8 cellular contexts compared by ENCODE assay signal in the genomic region with DNA sequence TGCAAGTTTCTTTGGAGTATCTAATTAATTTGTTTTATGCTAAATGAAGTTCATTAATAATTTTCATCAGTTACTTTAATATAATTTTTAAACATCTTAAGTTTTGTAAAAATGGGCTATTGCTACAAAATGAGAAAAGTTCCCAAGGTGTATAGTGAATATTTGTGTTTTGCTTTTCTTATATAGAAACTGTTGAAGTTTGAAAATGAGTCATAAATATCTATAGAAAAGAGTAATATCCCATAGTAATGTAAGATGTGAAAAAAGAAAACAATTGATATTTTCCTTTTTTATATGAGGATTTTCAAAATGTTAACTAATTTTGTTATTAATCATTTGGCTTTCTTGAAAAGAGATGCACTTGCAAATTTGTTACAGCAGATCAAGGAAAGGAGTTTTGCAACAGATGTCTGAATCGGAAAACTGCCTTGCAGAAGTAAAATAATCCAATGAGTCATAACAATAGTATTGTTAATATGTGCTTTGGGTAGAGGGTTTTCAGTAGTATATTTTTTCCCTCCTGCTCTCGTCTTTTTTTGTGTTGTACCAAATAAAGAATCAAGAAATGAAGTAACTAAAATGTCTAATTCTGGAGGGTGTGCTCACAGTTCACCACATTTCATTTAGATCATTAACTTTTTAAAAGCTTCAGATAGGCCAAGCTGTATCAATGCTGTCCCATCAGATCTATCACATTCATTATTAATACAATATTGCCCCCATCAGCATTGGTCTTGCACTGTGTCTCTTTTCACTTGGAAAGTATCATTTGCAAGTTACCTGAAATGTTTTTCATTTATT. TPM values are rescaled to one million over a fixed set of nuclear protein-coding genes. Genes with fewer than 3 reads are reported as not detected.
DNase-seq lines count a peak whose midpoint lies in the region; ATAC-seq and TF ChIP-seq lines count a peak whose summit lies in the region.

No MANE protein-coding gene starts in this region.

- H2AK9ac ChIP-seq in IMR-90 (replicated peaks; ENCODE audit: low read depth, low read length, poor library complexity), result no peak overlapping the region

- H2AFZ ChIP-seq in HCT116 (ENCODE audit: low read depth, low read length, poor library complexity, severe bottlenecking) (no peak overlapping the region), IMR-90 (replicated peaks; ENCODE audit: low read length, poor library complexity) (no peak overlapping the region)

- POLR2A ChIA-PET in HCT116 (lab: Charles Lee) (no interaction called here), IMR-90 (lab: Charles Lee; ENCODE audit: unreplicated experiment) (interaction anchor here (0.8 kb wide), 1 partner anchor 25 kb away, joined by 4 read pairs; no protein-coding TSS in a partner anchor)

- H3K36me3 ChIP-seq in HCT116 (ENCODE audit: control insufficient read depth in 1 of 2, insufficient read depth in 2 of 2, low read length in 2 of 2), result no peaks in the 10 kb centered on the region
- no peaks in the 10 kb centered on the region for H3K36me3 ChIP-seq in IMR-90 (ENCODE audit: control insufficient read depth, insufficient read depth, low read length)
- H3K36me3 ChIP-seq in psoas muscle (ENCODE audit: insufficient read depth in 1 of 2, low read depth in 1 of 2), result peaks cover 0 to 8% of the 10 kb centered on the region in 2 donors

- no peaks in the 10 kb centered on the region for H3K79me2 ChIP-seq in HCT116 (ENCODE audit: insufficient read depth, low read length)

- H3K27me3 ChIP-seq in HCT116 (ENCODE audit: insufficient read depth, low read length) (no peaks in the 10 kb centered on the region), IMR-90 (ENCODE audit: control insufficient read depth, insufficient read depth, low read length) (no peaks in the 10 kb centered on the region), psoas muscle (ENCODE audit: insufficient read depth in 3 of 3, low read length in 2 of 3) (no peaks in the 10 kb centered on the region)

- CTCF ChIA-PET in HCT116 (lab: Charles Lee) (interaction anchor here (1.0 to 1.3 kb wide), 2 partner anchors 326 to 427 kb away, joined by 3 to 4 read pairs; no protein-coding TSS in a partner anchor), IMR-90 (lab: Yijun Ruan, JAX) (interaction anchor here (0.8 to 1.1 kb wide), 3 partner anchors 9 to 310 kb away, joined by 3 read pairs; no protein-coding TSS in a partner anchor)

- peak; percentile 60 for ATAC-seq in GM18520 (IDR thresholded peaks at IDR 0.05; ENCODE audit: unreplicated experiment)
- 0 out of 2 replicates have a peak, but pooled peaks have one; percentile 53 for ATAC-seq in HCT116
- ATAC-seq in IMR-90 (ENCODE audit: low read depth), result peak; percentile 75
- ATAC-seq in psoas muscle, result no peak

- H3K36me3 Mint-ChIP-seq in activated T-helper 1 cell treated with anti-CD3 and anti-CD28 coated beads, Interleukin-12 subunit alpha, Interleukin-12 subunit beta, Interleukin-2, Interleukin-4 antibody, amounts not matched to agents 30 ng/mL and 10 ng/mL and 1 ng/mL, durations not matched to agents 14 hours and 24 hours and 36 hours (ENCODE audit: low read depth), result no peaks in the 10 kb centered on the region

- no peaks in the 10 kb centered on the region for H3K4me1 Mint-ChIP-seq in activated T-helper 1 cell treated with anti-CD3 and anti-CD28 coated beads, Interleukin-12 subunit alpha, Interleukin-12 subunit beta, Interleukin-2, Interleukin-4 antibody, amounts not matched to agents 30 ng/mL and 10 ng/mL and 1 ng/mL, durations not matched to agents 14 hours and 24 hours and 36 hours (ENCODE audit: low read depth)

- no peak overlapping the region for H3K18ac ChIP-seq in IMR-90 (ENCODE audit: low read depth, low read length)

- no peak overlapping the region for H3K23ac ChIP-seq in IMR-90 (ENCODE audit: low read depth, low read length)

- no peak overlapping the region for H4K8ac ChIP-seq in IMR-90 (ENCODE audit: low read depth in 2 of 2, low read length in 2 of 2)

- no peak overlapping the region for H2BK15ac ChIP-seq in IMR-90 (ENCODE audit: low read depth, low read length)

- H3K4me3 Mint-ChIP-seq in activated T-helper 1 cell treated with anti-CD3 and anti-CD28 coated beads, Interleukin-12 subunit alpha, Interleukin-12 subunit beta, Interleukin-2, Interleukin-4 antibody, amounts not matched to agents 30 ng/mL and 10 ng/mL and 1 ng/mL, durations not matched to agents 14 hours and 24 hours and 36 hours, result no peak overlapping the region

- H3K9ac ChIP-seq in HCT116 (ENCODE audit: low read length) (no peak overlapping the region), IMR-90 (ENCODE audit: low read depth, low read length) (no peak overlapping the region; the same call in 1 of the 2 replicates)

- RAD21 ChIA-PET in HCT116 (lab: Charles Lee; ENCODE audit: low non-redundant PET in 1 of 2, low total read pairs in 2 of 2, uncharacterized antibody in 2 of 2, unreplicated experiment in 2 of 2), result no interaction called here

- no peaks in the 10 kb centered on the region for H3K79me1 ChIP-seq in IMR-90 (ENCODE audit: low read depth in 1 of 2, low read length in 2 of 2)

- dilution Hi-C loops in IMR-90 (cut with HindIII; ENCODE audit: low sequenced_read_pairs, unreplicated experiment), result no loop called here

- H3K4me1 ChIP-seq in HCT116 (ENCODE audit: control insufficient read depth in 1 of 2, insufficient read depth in 2 of 2, low read length in 2 of 2) (no peaks in the 10 kb centered on the region), IMR-90 (ENCODE audit: control insufficient read depth, insufficient read depth, low read length) (no peaks in the 10 kb centered on the region), psoas muscle (no peaks in the 10 kb centered on the region)

- no peaks in the 10 kb centered on the region for H3K9me3 ChIP-seq in HCT116 (ENCODE audit: control insufficient read depth in 1 of 2, insufficient read depth in 1 of 2, low read depth in 1 of 2, low read length in 2 of 2)
- H3K9me3 ChIP-seq in IMR-90 (ENCODE audit: control insufficient read depth, insufficient read depth, low read length), result no peaks in the 10 kb centered on the region
- no peaks in the 10 kb centered on the region for H3K9me3 ChIP-seq in psoas muscle

- H2BK120ac ChIP-seq in IMR-90 (ENCODE audit: low read depth, low read length), result no peak overlapping the region

- H3K4ac ChIP-seq in IMR-90 (ENCODE audit: low read depth, low read length), result no peak overlapping the region

- no peak overlapping the region for H2BK5ac ChIP-seq in IMR-90 (ENCODE audit: low read depth, low read length, poor library complexity, severe bottlenecking)

- no peaks in the 10 kb centered on the region for H3K9me1 ChIP-seq in IMR-90 (ENCODE audit: insufficient read depth, low read length)

- intact Hi-C loops in HCT116 (cut with micrococcal nuclease), result loop anchor here (10.0 kb wide), 1 partner anchor 329 kb away; no protein-coding TSS in a partner anchor
- intact Hi-C loops in IMR-90 (cut with micrococcal nuclease), result no loop called here
- intact Hi-C loops in psoas muscle (cut with DNase I), result no loop called here
- intact Hi-C loops in activated T-helper 1 cell treated with anti-CD3 and anti-CD28 coated beads, Interleukin-12 subunit alpha, Interleukin-12 subunit beta, Interleukin-2, Interleukin-4 antibody, amounts not matched to agents 30 ng/mL and 10 ng/mL and 1 ng/mL, durations not matched to agents 14 hours and 24 hours and 36 hours (cut with micrococcal nuclease), result no loop called here

- TF ChIP-seq POLR2A in HCT116 (IDR thresholded peaks at IDR 0.05; ENCODE audit: borderline replicate concordance, extremely low read depth, insufficient read depth, insufficient read length) (no peak), IMR-90 (IDR thresholded peaks at IDR 0.05; ENCODE audit: low read depth, low read length) (no peak)

- no peak overlapping the region for H3K56ac ChIP-seq in IMR-90 (ENCODE audit: extremely low read depth, insufficient read depth, low read length)

- no peak overlapping the region for H3K14ac ChIP-seq in IMR-90 (replicated peaks; ENCODE audit: low read depth, low read length)

- TF ChIP-seq RAD21 in HCT116 (IDR thresholded peaks at IDR 0.05; ENCODE audit: low read depth), result peak; percentile 47
- peak; percentile 30; the same call in 1 of the 2 replicates for TF ChIP-seq RAD21 in IMR-90 (IDR thresholded peaks at IDR 0.05; ENCODE audit: low read length)

- in situ Hi-C loops in IMR-90 (cut with MboI; ENCODE audit: low sequenced_read_pairs), result no loop called here

- no peak overlapping the region for H2AK5ac ChIP-seq in IMR-90 (ENCODE audit: low read depth, low read length)

- TF ChIP-seq CTCF in HCT116 (IDR thresholded peaks at IDR 0.05 in 2 of 3, conservative IDR thresholded peaks at IDR 0.05 in 1 of 3; ENCODE audit: borderline replicate concordance in 1 of 3, insufficient read depth in 1 of 3, low read depth in 2 of 3, low read length in 2 of 3), result peak in 1 of 3 experiments; percentile 23; a peak in 2 of 6 replicates
- TF ChIP-seq CTCF in IMR-90 (conservative IDR thresholded peaks at IDR 0.05; ENCODE audit: low read depth, low read length), result peak; percentile 23; the same call in 1 of the 2 replicates
- no peak for TF ChIP-seq CTCF in psoas muscle (IDR thresholded peaks at IDR 0.05)

- H4K20me1 ChIP-seq in HCT116 (ENCODE audit: insufficient read depth) (no peaks in the 10 kb centered on the region), IMR-90 (ENCODE audit: insufficient read depth, low read length) (no peaks in the 10 kb centered on the region)

- H4K5ac ChIP-seq in IMR-90 (ENCODE audit: low read depth, low read length), result no peak overlapping the region

- H4K91ac ChIP-seq in IMR-90 (ENCODE audit: insufficient read depth, low read depth, low read length), result no peak overlapping the region

- no peak overlapping the region for H3K27ac ChIP-seq in HCT116 (ENCODE audit: low read depth, low read length)
- H3K27ac ChIP-seq in IMR-90 (ENCODE audit: insufficient read depth, low read length), result no peak overlapping the region
- no peak overlapping the region for H3K27ac ChIP-seq in psoas muscle

- H3K9me2 ChIP-seq in HCT116 (ENCODE audit: insufficient read depth), result no peaks in the 10 kb centered on the region

- BruUV-seq in HCT116 (replicated peaks; lab: Mats Ljungman, UMichigan) (no TSS peak), IMR-90 (replicated peaks; lab: Mats Ljungman, UMichigan) (no TSS peak)

- H3K27me3 Mint-ChIP-seq in activated T-helper 1 cell treated with anti-CD3 and anti-CD28 coated beads, Interleukin-12 subunit alpha, Interleukin-12 subunit beta, Interleukin-2, Interleukin-4 antibody, amounts not matched to agents 30 ng/mL and 10 ng/mL and 1 ng/mL, durations not matched to agents 14 hours and 24 hours and 36 hours (ENCODE audit: insufficient read depth), result no peaks in the 10 kb centered on the region

- WGBS in IMR-90 (ENCODE audit: extremely low coverage in 2 of 2, insufficient read length in 1 of 2), 2 experiments, result no CpG with 5 or more reads among the region's 2 CpGs
- 18 to 37% (median 19%) methylated on average over 2 of the region's 2 CpGs for WGBS in psoas muscle, 3 donors

- H2BK20ac ChIP-seq in IMR-90 (ENCODE audit: low read depth, low read length), result no peak overlapping the region

- H3K9me3 Mint-ChIP-seq in activated T-helper 1 cell treated with anti-CD3 and anti-CD28 coated beads, Interleukin-12 subunit alpha, Interleukin-12 subunit beta, Interleukin-2, Interleukin-4 antibody, amounts not matched to agents 30 ng/mL and 10 ng/mL and 1 ng/mL, durations not matched to agents 14 hours and 24 hours and 36 hours, result no peaks in the 10 kb centered on the region

- DNase-seq in HCT116 (ENCODE audit: low read depth, low spot score) (no peak), IMR-90 (peak; percentile 72), kidney glomerular epithelial cell (lab: John Stamatoyannopoulos, UW) (peak; percentile 51), psoas muscle (no peak), NCI-H2029 (lab: John Stamatoyannopoulos, UW) (no peak)
- no peak for DNase-seq in activated CD8-positive, alpha-beta memory T cell treated with anti-CD3 and anti-CD28 coated beads for 24 hours
- no peak for DNase-seq in activated T-helper 1 cell treated with anti-CD3 and anti-CD28 coated beads, Interleukin-12 subunit alpha, Interleukin-12 subunit beta, Interleukin-2, Interleukin-4 antibody, amounts not matched to agents 30 ng/mL and 10 ng/mL and 1 ng/mL, durations not matched to agents 14 hours and 24 hours and 36 hours (ENCODE audit: low spot score)

- no peak overlapping the region for H3K27ac Mint-ChIP-seq in activated T-helper 1 cell treated with anti-CD3 and anti-CD28 coated beads, Interleukin-12 subunit alpha, Interleukin-12 subunit beta, Interleukin-2, Interleukin-4 antibody, amounts not matched to agents 30 ng/mL and 10 ng/mL and 1 ng/mL, durations not matched to agents 14 hours and 24 hours and 36 hours

- H3K4me2 ChIP-seq in HCT116 (ENCODE audit: low read length), result no peak overlapping the region
- H3K4me2 ChIP-seq in IMR-90 (ENCODE audit: low read depth, low read length), result peak overlapping the region; percentile 20

- no peak overlapping the region for H3K4me3 ChIP-seq in HCT116 (replicated peaks in 1 of 2; ENCODE audit: low read depth in 1 of 2, low read length in 2 of 2)
- H3K4me3 ChIP-seq in IMR-90 (ENCODE audit: insufficient read depth, low read depth, low read length), result no peak overlapping the region
- H3K4me3 ChIP-seq in psoas muscle, result no peak overlapping the region

RNA-seq across cellular contexts. Expression of a gene that starts 15.5 kb away (rescaled TPM):
- 2.9 TPM for total RNA-seq in HCT116 (2021; ENCODE audit: unreplicated experiment)
- polyA plus RNA-seq in HCT116 (2012), result 0.39 and 0.47 TPM in 2 replicates
- total RNA-seq in IMR-90 (2012; rRNA removed), result 1.4 and 2.5 TPM in 2 replicates
- 0.46 and 0.86 TPM in 2 replicates for polyA plus RNA-seq in IMR-90 (2012; rRNA removed)
- 0.14 and 0.18 TPM in 2 replicates for polyA plus RNA-seq in IMR-90 (2012; cell fraction: cytosol; rRNA removed)
- 0.04 and 0.44 TPM in 2 replicates for polyA plus RNA-seq in IMR-90 (2012; cell fraction: nucleus; rRNA removed; ENCODE audit: low replicate concordance)
- total RNA-seq in psoas muscle, result 1 to 10 TPM; 1.2 to 3.9 (median 2.3) TPM
- 1 to 10 TPM in 1 of 3 donors, under 1 TPM in 2; 0.65 to 3.9 (median 0.66) TPM for polyA plus RNA-seq in psoas muscle
- total RNA-seq in activated T-helper 1 cell treated with anti-CD3 and anti-CD28 coated beads, Interleukin-12 subunit alpha, Interleukin-12 subunit beta, Interleukin-2, Interleukin-4 antibody, amounts not matched to agents 30 ng/mL and 10 ng/mL and 1 ng/mL, durations not matched to agents 14 hours and 24 hours and 36 hours, result 1.0 and 1.7 TPM in 2 replicates

RNA-seq across cellular contexts. Expression of a gene that starts 30.2 kb away (rescaled TPM):
- 33.4 TPM for total RNA-seq in HCT116 (2021; ENCODE audit: unreplicated experiment)
- 9.2 and 12.6 TPM in 2 replicates for polyA plus RNA-seq in HCT116 (2012)
- 20.0 and 23.3 TPM in 2 replicates for total RNA-seq in IMR-90 (2012; rRNA removed)
- polyA plus RNA-seq in IMR-90 (2012; rRNA removed), result 10.6 and 10.9 TPM in 2 replicates
- polyA plus RNA-seq in IMR-90 (2012; cell fraction: cytosol; rRNA removed), result 2.2 and 3.7 TPM in 2 replicates
- polyA plus RNA-seq in IMR-90 (2012; cell fraction: nucleus; rRNA removed; ENCODE audit: low replicate concordance), result 0.87 and 8.0 TPM in 2 replicates
- 1 to 10 TPM; 5.1 to 9.0 (median 6.9) TPM for total RNA-seq in psoas muscle
- polyA plus RNA-seq in psoas muscle, result 10 to 100 TPM in 1 of 3 donors, 1 to 10 TPM in 2; 8.3 to 11.9 (median 9.0) TPM
- total RNA-seq in activated T-helper 1 cell treated with anti-CD3 and anti-CD28 coated beads, Interleukin-12 subunit alpha, Interleukin-12 subunit beta, Interleukin-2, Interleukin-4 antibody, amounts not matched to agents 30 ng/mL and 10 ng/mL and 1 ng/mL, durations not matched to agents 14 hours and 24 hours and 36 hours, result 40.6 and 41.9 TPM in 2 replicates

RNA-seq across cellular contexts. Expression of a gene that starts 55.8 kb away (rescaled TPM):
- total RNA-seq in HCT116 (2021; ENCODE audit: unreplicated experiment) (115 TPM), IMR-90 (2012; rRNA removed) (160 and 188 TPM in 2 replicates), psoas muscle (100 to 1,000 TPM in 3 of 4 donors, 10 to 100 TPM in 1; 94.1 to 196 (median 133) TPM)
- 67.6 and 70.4 TPM in 2 replicates for polyA plus RNA-seq in HCT116 (2012)
- polyA plus RNA-seq in IMR-90 (2012; rRNA removed) (63.5 and 91.1 TPM in 2 replicates), psoas muscle (100 to 1,000 TPM in 2 of 3 donors, 10 to 100 TPM in 1; 95.3 to 262 (median 120) TPM)
- polyA plus RNA-seq in IMR-90 (2012; cell fraction: cytosol; rRNA removed), result 14.3 and 16.6 TPM in 2 replicates
- 5.6 and 63.7 TPM in 2 replicates for polyA plus RNA-seq in IMR-90 (2012; cell fraction: nucleus; rRNA removed; ENCODE audit: low replicate concordance)
- total RNA-seq in activated T-helper 1 cell treated with anti-CD3 and anti-CD28 coated beads, Interleukin-12 subunit alpha, Interleukin-12 subunit beta, Interleukin-2, Interleukin-4 antibody, amounts not matched to agents 30 ng/mL and 10 ng/mL and 1 ng/mL, durations not matched to agents 14 hours and 24 hours and 36 hours, result 14.4 and 16.4 TPM in 2 replicates

Comparison
In these comparisons a context has a peak if more than half of its experiments do, and no peak if none do; other contexts are left out.
1. ATAC-seq: peak in GM18520 (single experiment), HCT116 (single experiment) and IMR-90 (single experiment); none in psoas muscle (0 of 4).
2. DNase-seq: peak in IMR-90 (single experiment) and kidney glomerular epithelial cell (single experiment); none in HCT116 (single experiment), psoas muscle (0 of 2), activated CD8-positive, alpha-beta memory T cell treated with anti-CD3 and anti-CD28 coated beads for 24 hours (single experiment), NCI-H2029 (single experiment) and activated T-helper 1 cell treated with anti-CD3 and anti-CD28 coated beads, Interleukin-12 subunit alpha, Interleukin-12 subunit beta, Interleukin-2, Interleukin-4 antibody, amounts not matched to agents 30 ng/mL and 10 ng/mL and 1 ng/mL, durations not matched to agents 14 hours and 24 hours and 36 hours (single experiment).